ENCODE assay signal across 18 cellular contexts in the genomic region with DNA sequence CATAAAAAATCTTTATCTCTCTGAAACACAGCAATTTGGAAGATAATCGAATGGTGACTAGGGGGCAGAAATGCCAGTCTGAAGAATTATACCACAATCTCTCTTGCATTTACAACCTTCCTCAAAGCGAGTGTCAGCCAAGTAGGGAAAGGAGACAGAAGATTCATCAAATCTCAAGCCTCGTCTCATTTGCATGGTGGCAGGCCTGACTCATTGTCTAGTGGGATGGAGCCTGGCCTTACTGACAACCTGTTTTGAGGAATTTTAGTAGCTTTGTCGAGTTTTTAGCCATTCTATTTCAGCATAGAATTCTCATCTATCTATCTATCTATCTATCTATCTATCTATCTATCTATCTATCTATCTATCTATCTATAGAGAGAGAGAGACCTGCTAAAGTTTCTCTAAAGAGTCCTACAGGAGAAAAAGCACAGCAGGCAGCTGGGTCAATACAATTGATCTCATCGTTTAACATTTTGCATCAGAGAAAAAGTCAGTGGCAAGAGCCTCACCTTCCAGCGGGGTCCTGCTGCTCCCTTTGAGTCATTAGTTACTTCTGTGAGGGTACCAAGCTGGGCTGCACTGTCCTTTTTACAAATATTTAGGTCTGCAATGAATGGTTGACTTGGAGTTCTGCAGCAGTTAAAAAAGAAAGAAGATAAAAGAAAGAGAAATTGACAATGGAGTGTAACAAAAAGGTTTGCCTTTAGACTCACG.
"Had no signal": no experiment of that assay in that cellular context is flagged by ENCODE, and none has a peak within 500 bp of the region (broad histone marks: within the 10 kb centered on the region; RNA-seq: fewer than 3 reads in every experiment).

No MANE protein-coding gene starts in this region.

- DNase-seq: effector memory CD4-positive, alpha-beta T cell; gastrocnemius medialis; left colon; left ventricle myocardium superior; mucosa of descending colon; naive thymus-derived CD8-positive, alpha-beta T cell; posterior cingulate gyrus; sigmoid colon; stimulated activated CD4-positive, alpha-beta T cell treated with anti-CD3 and anti-CD28 coated beads, Interleukin-2, amount 100 ng/mL, for 24 hours; stimulated activated CD4-positive, alpha-beta T cell treated with anti-CD3 and anti-CD28 coated beads, Interleukin-4, amount 100 ng/mL, for 4 hours; stimulated activated naive B cell treated with anti-CD40 and anti-IgM and Interleukin-4, amounts not matched to agents 10 μg/mL and 1 μg/mL and 100 μg/mL, for 72 hours; stimulated activated naive CD8-positive, alpha-beta T cell treated with anti-CD3 and anti-CD28 coated beads, Interleukin-15, amount 100 ng/mL, for 72 hours; testis; upper lobe of right lung had no signal

- ATAC-seq: esophagus mucosa; gastrocnemius medialis; left colon; left ventricle myocardium superior; mucosa of descending colon; naive thymus-derived CD8-positive, alpha-beta T cell; stimulated activated naive B cell treated with anti-CD40 and anti-IgM and Interleukin-4, amounts not matched to agents 10 μg/mL and 1 μg/mL and 100 μg/mL, for 72 hours; stimulated activated naive CD8-positive, alpha-beta T cell treated with anti-CD3 and anti-CD28 coated beads, Interleukin-15, amount 100 ng/mL, for 72 hours; upper lobe of right lung had no signal

- H3K36me3 ChIP-seq: gastrocnemius medialis, right atrium auricular region, sigmoid colon, tibial nerve, upper lobe of right lung had no signal

- H3K27ac ChIP-seq: gastrocnemius medialis, right atrium auricular region, sigmoid colon, skin epidermis, testis, tibial nerve, upper lobe of right lung had no signal

- H3K9me3 ChIP-seq: gastrocnemius medialis, testis, upper lobe of right lung had no signal

- H3K4me1 Mint-ChIP-seq: naive thymus-derived CD8-positive, alpha-beta T cell; stimulated activated naive B cell treated with anti-CD40 and anti-IgM and Interleukin-4, amounts not matched to agents 10 μg/mL and 1 μg/mL and 100 μg/mL, for 72 hours; stimulated activated naive CD8-positive, alpha-beta T cell treated with anti-CD3 and anti-CD28 coated beads, Interleukin-15, amount 100 ng/mL, for 72 hours had no signal

- H3K36me3 Mint-ChIP-seq: stimulated activated naive B cell treated with anti-CD40 and anti-IgM and Interleukin-4, amounts not matched to agents 10 μg/mL and 1 μg/mL and 100 μg/mL, for 72 hours had no signal

- H3K4me3 Mint-ChIP-seq: naive thymus-derived CD8-positive, alpha-beta T cell; stimulated activated naive B cell treated with anti-CD40 and anti-IgM and Interleukin-4, amounts not matched to agents 10 μg/mL and 1 μg/mL and 100 μg/mL, for 72 hours; stimulated activated naive CD8-positive, alpha-beta T cell treated with anti-CD3 and anti-CD28 coated beads, Interleukin-15, amount 100 ng/mL, for 72 hours had no signal

- H3K4me3 ChIP-seq: gastrocnemius medialis, mucosa of descending colon, right atrium auricular region, sigmoid colon, skin epidermis, testis, tibial nerve, upper lobe of right lung had no signal

- H3K4me1 ChIP-seq: gastrocnemius medialis, right atrium auricular region, sigmoid colon, testis, tibial nerve, upper lobe of right lung had no signal

- H3K27ac Mint-ChIP-seq: naive thymus-derived CD8-positive, alpha-beta T cell; stimulated activated naive B cell treated with anti-CD40 and anti-IgM and Interleukin-4, amounts not matched to agents 10 μg/mL and 1 μg/mL and 100 μg/mL, for 72 hours; stimulated activated naive CD8-positive, alpha-beta T cell treated with anti-CD3 and anti-CD28 coated beads, Interleukin-15, amount 100 ng/mL, for 72 hours had no signal

- H3K27me3 ChIP-seq: gastrocnemius medialis, right atrium auricular region, sigmoid colon, testis, tibial nerve, upper lobe of right lung had no signal

- H3K27me3 Mint-ChIP-seq: stimulated activated naive B cell treated with anti-CD40 and anti-IgM and Interleukin-4, amounts not matched to agents 10 μg/mL and 1 μg/mL and 100 μg/mL, for 72 hours; stimulated activated naive CD8-positive, alpha-beta T cell treated with anti-CD3 and anti-CD28 coated beads, Interleukin-15, amount 100 ng/mL, for 72 hours had no signal
